Comparison of ENCODE assay signal across 8 cellular contexts in the genomic region with DNA sequence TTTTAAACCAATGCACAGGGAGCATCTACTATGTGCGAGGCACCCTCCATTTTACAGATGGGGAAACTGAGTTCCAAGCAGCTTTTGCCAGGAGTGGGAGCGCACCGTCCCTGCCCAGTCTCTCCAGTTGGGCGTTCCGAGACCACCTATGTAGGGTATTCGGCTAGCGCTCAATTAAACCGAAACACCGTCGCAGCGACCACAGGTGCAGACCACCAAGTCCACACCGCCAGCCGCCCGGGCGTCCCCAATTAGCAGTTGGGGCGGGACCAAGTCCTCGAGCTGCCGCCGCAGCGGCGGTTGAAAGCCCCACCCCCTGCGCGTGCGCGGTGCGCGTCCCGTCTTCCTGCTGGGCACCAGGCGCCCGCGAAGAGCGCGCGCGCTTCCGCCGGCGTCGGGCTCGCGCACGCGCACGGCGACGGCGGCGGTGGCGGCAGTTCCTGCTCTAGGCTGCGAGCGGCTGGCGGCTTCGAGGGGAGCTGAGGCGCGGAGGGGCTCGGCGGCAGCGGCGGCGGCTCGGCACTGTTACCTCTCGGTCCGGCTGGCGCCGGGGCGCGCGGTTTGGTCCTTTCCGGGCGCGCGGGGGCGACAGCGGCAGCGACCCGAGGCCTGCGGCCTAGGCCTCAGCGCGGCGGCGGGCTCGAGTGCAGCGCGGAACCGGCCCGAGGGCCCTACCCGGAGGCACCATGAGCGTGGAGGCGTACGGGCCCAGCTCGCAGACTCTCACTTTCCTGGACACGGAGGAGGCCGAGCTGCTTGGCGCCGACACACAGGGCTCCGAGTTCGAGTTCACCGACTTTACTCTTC. TPM values are rescaled to one million over a fixed set of nuclear protein-coding genes. Genes with fewer than 3 reads are reported as not detected.
DNase-seq lines count a peak whose midpoint lies in the region; ATAC-seq, FAIRE-seq and TF ChIP-seq lines count a peak whose summit lies in the region.

Gene UPF1, plus strand, starts transcription at position 436 of the 807 bp plus-strand sequence. Its CDS starts 251 bp downstream, at position 687.

- peak; percentile 72 to 88 for DNase-seq in A549 (ENCODE audit: low read depth in 1 of 2, low spot score in 1 of 2)
- peak; percentile 89 for DNase-seq in NCI-H2171 treated with DMSO at 0.1 percent for 48 hours (lab: John Stamatoyannopoulos, UW)
- peak; percentile 85 to 91 for DNase-seq in T47D (ENCODE audit: low read depth in 1 of 2, low spot score in 1 of 2)
- DNase-seq in iPS-NIHi11 (ENCODE audit: low spot score), result peak; percentile 98
- DNase-seq in smooth muscle cell (lab: John Stamatoyannopoulos, UW; ENCODE audit: unreplicated experiment), result peak; percentile 70

- ATAC-seq in A549, result peak; percentile 78 to 89
- peak; percentile 64 for ATAC-seq in GM18861 (IDR thresholded peaks at IDR 0.05; ENCODE audit: unreplicated experiment)
- peak; percentile 62 for ATAC-seq in HG03097 (IDR thresholded peaks at IDR 0.05; ENCODE audit: low FRiP score, unreplicated experiment)

- TF ChIP-seq CTCF in A549 (IDR thresholded peaks at IDR 0.05) (no peak), VCaP (conservative IDR thresholded peaks at IDR 0.05) (no peak), smooth muscle cell (IDR thresholded peaks at IDR 0.05; ENCODE audit: borderline replicate concordance, insufficient read depth, poor library complexity, severe bottlenecking) (no peak)

- H3K27me3 ChIP-seq in smooth muscle cell (ENCODE audit: low read depth), result no peaks in the 10 kb centered on the region

- peak within 1 kb of the TSS; percentile 98 for H3K4me2 ChIP-seq in A549
- peak within 1 kb of the TSS; percentile 92 for H3K4me2 ChIP-seq in smooth muscle cell

- no peak for TF ChIP-seq EP300 in A549 (IDR thresholded peaks at IDR 0.05)

- no peak for TF ChIP-seq RAD21 in A549 (conservative IDR thresholded peaks at IDR 0.05 in 1 of 2, IDR thresholded peaks at IDR 0.05 in 1 of 2)

- H2AFZ ChIP-seq in smooth muscle cell (ENCODE audit: low read depth), result peak within 1 kb of the TSS; percentile 90

- peaks cover 7% of the 10 kb centered on the region; the same call in 1 of the 3 replicates for H3K9me3 ChIP-seq in A549
- H3K9me3 ChIP-seq in smooth muscle cell (replicated peaks; ENCODE audit: low read depth), result no peaks in the 10 kb centered on the region

- FAIRE-seq in A549 (lab: Jason Lieb, UNC), result no peak

- H3K4me1 ChIP-seq in A549 (peaks cover 9% of the 10 kb centered on the region), smooth muscle cell (ENCODE audit: low read depth) (peaks cover 20% of the 10 kb centered on the region)

- H4K20me1 ChIP-seq in smooth muscle cell (ENCODE audit: low read depth), result peaks cover 44% of the 10 kb centered on the region

- peak within 1 kb of the TSS; percentile 90 for H3K9ac ChIP-seq in smooth muscle cell (ENCODE audit: low read depth)

- POLR2A ChIA-PET in A549 (lab: Yijun Ruan, JAX), result interaction anchor here (0.6 to 1.6 kb wide), 4 partner anchors 9 to 897 kb away, joined by 3 to 5 read pairs (median 4); partner anchors contain the start of genes COPE and DDX49

- peak; percentile 73 for TF ChIP-seq POLR2A in A549 (IDR thresholded peaks at IDR 0.05; ENCODE audit: low read length)

- H3K4me3 ChIP-seq in A549 (peak within 1 kb of the TSS; percentile 89), smooth muscle cell (peak within 1 kb of the TSS; percentile 85)

- peaks cover 48% of the 10 kb centered on the region for H3K79me2 ChIP-seq in smooth muscle cell (ENCODE audit: low read depth)

- H3K27ac ChIP-seq in A549 (peak within 1 kb of the TSS; percentile 94 to 100), VCaP (peak within 1 kb of the TSS; percentile 93), smooth muscle cell (ENCODE audit: low read depth) (peak within 1 kb of the TSS; percentile 54)

- peaks cover 7% of the 10 kb centered on the region for H3F3A ChIP-seq in smooth muscle cell (ENCODE audit: low read depth)

- in situ Hi-C loops in T47D (cut with HindIII; ENCODE audit: low pct_unique_long_range_greater_than_20kb, low sequenced_read_pairs), result no loop called here

- H3K36me3 ChIP-seq in smooth muscle cell (ENCODE audit: low read depth), result no peaks in the 10 kb centered on the region

- CTCF ChIA-PET in A549 (lab: Yijun Ruan, JAX), result interaction anchor here (0.6 to 6.9 kb wide), 8 partner anchors 9 to 242 kb away, joined by 3 to 28 read pairs (median 4); partner anchors contain the start of gene REX1BD

- WGBS in A549 (ENCODE audit: missing lambda C conversion rate), result 3% methylated on average over 23 of the region's 98 CpGs
- 2% methylated on average over 93 of the region's 98 CpGs for WGBS in smooth muscle cell (ENCODE audit: low lambda C conversion rate)

TF ChIP-seq in A549, 52 proteins besides CTCF, POLR2A, EP300 and RAD21:
- peak in 1 of 2 experiments; percentile 87; a peak in 3 of 5 replicates for TF ChIP-seq JUN (IDR thresholded peaks at IDR 0.05)
- TF ChIP-seq FOSL2 (IDR thresholded peaks at IDR 0.05), result no peak
- TF ChIP-seq FOSL2 (CRISPR knock-in tag; IDR thresholded peaks at IDR 0.05), result no peak
- TF ChIP-seq CBX8 (IDR thresholded peaks at IDR 0.05), result no peak
- peak; percentile 68; the same call in 1 of the 2 replicates for TF ChIP-seq KDM1A (IDR thresholded peaks at IDR 0.05; ENCODE audit: low read depth)
- TF ChIP-seq, protein P1, sequence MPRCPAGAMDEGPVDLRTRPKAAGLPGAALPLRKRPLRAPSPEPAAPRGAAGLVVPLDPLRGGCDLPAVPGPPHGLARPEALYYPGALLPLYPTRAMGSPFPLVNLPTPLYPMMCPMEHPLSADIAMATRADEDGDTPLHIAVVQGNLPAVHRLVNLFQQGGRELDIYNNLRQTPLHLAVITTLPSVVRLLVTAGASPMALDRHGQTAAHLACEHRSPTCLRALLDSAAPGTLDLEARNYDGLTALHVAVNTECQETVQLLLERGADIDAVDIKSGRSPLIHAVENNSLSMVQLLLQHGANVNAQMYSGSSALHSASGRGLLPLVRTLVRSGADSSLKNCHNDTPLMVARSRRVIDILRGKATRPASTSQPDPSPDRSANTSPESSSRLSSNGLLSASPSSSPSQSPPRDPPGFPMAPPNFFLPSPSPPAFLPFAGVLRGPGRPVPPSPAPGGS (IDR thresholded peaks at IDR 0.05), result peak; percentile 46; the same call in 1 of the 3 replicates
- no peak for TF ChIP-seq MAFK (IDR thresholded peaks at IDR 0.05; ENCODE audit: partially characterized antibody)
- TF ChIP-seq HDAC2 (IDR thresholded peaks at IDR 0.05), result peak; percentile 39; the same call in 1 of the 2 replicates
- TF ChIP-seq, protein P2, sequence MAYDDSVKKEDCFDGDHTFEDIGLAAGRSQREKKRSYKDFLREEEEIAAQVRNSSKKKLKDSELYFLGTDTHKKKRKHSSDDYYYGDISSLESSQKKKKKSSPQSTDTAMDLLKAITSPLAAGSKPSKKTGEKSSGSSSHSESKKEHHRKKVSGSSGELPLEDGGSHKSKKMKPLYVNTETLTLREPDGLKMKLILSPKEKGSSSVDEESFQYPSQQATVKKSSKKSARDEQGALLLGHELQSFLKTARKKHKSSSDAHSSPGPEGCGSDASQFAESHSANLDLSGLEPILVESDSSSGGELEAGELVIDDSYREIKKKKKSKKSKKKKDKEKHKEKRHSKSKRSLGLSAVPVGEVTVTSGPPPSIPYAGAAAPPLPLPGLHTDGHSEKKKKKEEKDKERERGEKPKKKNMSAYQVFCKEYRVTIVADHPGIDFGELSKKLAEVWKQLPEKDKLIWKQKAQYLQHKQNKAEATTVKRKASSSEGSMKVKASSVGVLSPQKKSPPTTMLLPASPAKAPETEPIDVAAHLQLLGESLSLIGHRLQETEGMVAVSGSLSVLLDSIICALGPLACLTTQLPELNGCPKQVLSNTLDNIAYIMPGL (CRISPR knock-in tag; IDR thresholded peaks at IDR 0.05; ENCODE audit: borderline replicate concordance), result peak; percentile 95; the same call in 1 of the 2 replicates
- TF ChIP-seq PHF8 (IDR thresholded peaks at IDR 0.05; ENCODE audit: borderline replicate concordance, low read depth), result peak; percentile 96
- TF ChIP-seq ESRRA (IDR thresholded peaks at IDR 0.05; ENCODE audit: borderline replicate concordance, low read length), result no peak
- peak; percentile 89; the same call in 1 of the 2 replicates for TF ChIP-seq CHD4 (IDR thresholded peaks at IDR 0.05; ENCODE audit: borderline replicate concordance)

RNA-seq across cellular contexts. Expression of gene UPF1, which starts in this region (rescaled TPM):
- polyA plus RNA-seq in A549 (2011; rRNA removed), result 19.2 and 29.6 TPM in 2 replicates
- 20.0 and 24.8 TPM in 2 replicates for polyA plus RNA-seq in A549 (2012; cell fraction: cytosol; rRNA removed)
- polyA plus RNA-seq in A549 (2012; cell fraction: nucleus; rRNA removed), result 90.7 and 95.7 TPM in 2 replicates
- polyA plus RNA-seq in A549 (2017; fragmentation: RNase III; extraction: RNeasy Plus Mini Kit Qiagen cat#74134 plus additional on column Dnase treatment), result 27.9 to 28.6 TPM (median 28.2 TPM) in 3 replicates
- polyA minus RNA-seq in A549 (2011; rRNA and poly(A)+ RNA removed), result 45.6 and 52.9 TPM in 2 replicates
- 16.2 and 37.8 TPM in 2 replicates for total RNA-seq in smooth muscle cell
- 25.4 and 30.3 TPM in 2 replicates for polyA plus RNA-seq in smooth muscle cell

Comparison
In these comparisons a context has a peak if more than half of its experiments do, and no peak if none do; other contexts are left out.
1. Peak in every context shown above with its lines: DNase-seq, ATAC-seq, H3K4me3 ChIP-seq and H3K27ac ChIP-seq.